In the genomic region with DNA sequence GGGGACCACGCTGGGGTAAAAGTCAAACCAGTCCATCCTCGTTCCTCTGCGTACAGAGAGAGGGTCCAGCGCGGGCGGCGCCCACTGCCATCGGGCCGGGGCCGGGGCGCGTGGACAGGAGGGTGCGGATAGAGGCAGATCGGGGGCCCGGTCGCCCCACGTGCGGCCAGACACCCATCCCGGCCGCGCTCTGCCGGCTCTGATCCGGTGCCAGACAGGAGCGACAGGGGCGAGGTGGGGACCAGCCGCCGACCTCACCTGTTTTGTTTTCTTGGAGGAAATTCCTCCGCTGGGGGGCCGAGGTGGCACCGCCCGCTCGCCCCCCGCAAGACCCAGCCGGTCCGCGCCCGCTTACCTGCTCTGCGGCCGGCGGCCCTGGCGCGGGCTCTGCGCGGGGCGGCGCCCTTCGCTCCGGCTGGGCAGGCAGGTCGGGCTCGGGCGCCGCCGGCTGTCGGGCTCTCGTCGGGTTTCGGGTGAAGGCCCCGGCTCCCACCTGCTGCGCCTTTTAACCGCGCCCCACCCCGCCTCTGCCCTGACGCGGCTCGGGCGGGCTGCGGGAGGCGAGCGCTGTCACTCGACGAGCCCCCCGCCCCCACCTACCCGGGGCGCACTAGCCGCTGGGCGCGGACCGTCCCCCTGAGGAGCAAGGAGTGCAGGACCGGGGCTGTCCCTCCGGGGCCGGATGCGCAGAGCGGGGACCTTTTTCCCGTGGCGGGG, we compare ENCODE assay signal across 8 cellular contexts. TPM values are rescaled to one million over a fixed set of nuclear protein-coding genes. Genes with fewer than 3 reads are reported as not detected.
DNase-seq lines count a peak whose midpoint lies in the region; ATAC-seq and TF ChIP-seq lines count a peak whose summit lies in the region.

TSS of gene GJB6 (minus strand) at position 481 of the 717 bp plus-strand sequence. CDS start 8,839 bp downstream, outside the sequence.

- CTCF ChIA-PET in CD4-positive, alpha-beta T cell (lab: Charles Lee) = no interaction called here

- TF ChIP-seq CTCF in CD4-positive, alpha-beta T cell (IDR thresholded peaks at IDR 0.05) = no peak
- no peak for TF ChIP-seq CTCF in chondrocyte (IDR thresholded peaks at IDR 0.05)
- no peak for TF ChIP-seq CTCF in foreskin fibroblast (IDR thresholded peaks at IDR 0.05; ENCODE audit: low read depth, low read length)
- TF ChIP-seq CTCF in adrenal gland (IDR thresholded peaks at IDR 0.05) = no peak

- H3K4me3 ChIP-seq in NT2/D1 (ENCODE audit: insufficient read length, low read depth) (peak within 1 kb of the TSS; percentile 42), mucosa of rectum (ENCODE audit: low read length in 2 of 2) (peak within 1 kb of the TSS; percentile 22 to 48), aorta (ENCODE audit: low read length in 2 of 2) (no peak within 1 kb of the TSS), foreskin fibroblast (ENCODE audit: low read depth in 1 of 2, low read length in 2 of 2) (no peak within 1 kb of the TSS), adrenal gland (peak within 1 kb of the TSS in 1 of 4 donors; percentile 47)

- no peaks in the 10 kb centered on the region for H3K36me3 Mint-ChIP-seq in CD4-positive, alpha-beta T cell (ENCODE audit: low read depth)
- no peaks in the 10 kb centered on the region for H3K36me3 Mint-ChIP-seq in chondrocyte (ENCODE audit: low read depth)

- peaks cover 5% of the 10 kb centered on the region for H3K27me3 Mint-ChIP-seq in CD4-positive, alpha-beta T cell
- peaks cover 73% of the 10 kb centered on the region for H3K27me3 Mint-ChIP-seq in chondrocyte (ENCODE audit: low read depth)

- no peaks in the 10 kb centered on the region for H3K9me3 ChIP-seq in CD4-positive, alpha-beta T cell (ENCODE audit: control insufficient read depth, low read length)
- no peaks in the 10 kb centered on the region for H3K9me3 ChIP-seq in NT2/D1 (ENCODE audit: insufficient read depth, low read length)
- no peaks in the 10 kb centered on the region for H3K9me3 ChIP-seq in mucosa of rectum (ENCODE audit: control insufficient read depth in 2 of 2, low read length in 2 of 2)
- H3K9me3 ChIP-seq in aorta (ENCODE audit: control insufficient read depth, low read length) = no peaks in the 10 kb centered on the region
- H3K9me3 ChIP-seq in adrenal gland (replicated peaks in 1 of 3) = no peaks in the 10 kb centered on the region

- DNase-seq in CD4-positive, alpha-beta T cell = peak in 7 of 10 experiments; percentile 7 to 41 (median 15)
- peak; percentile 22 for DNase-seq in NT2/D1 (ENCODE audit: low read depth, low spot score)
- no peak for DNase-seq in chondrocyte (ENCODE audit: low spot score)
- DNase-seq in aorta = no peak
- no peak for DNase-seq in foreskin fibroblast
- no peak for DNase-seq in adrenal gland

- no peak within 1 kb of the TSS for H3K27ac ChIP-seq in CD4-positive, alpha-beta T cell (ENCODE audit: low read depth, low read length)
- H3K27ac ChIP-seq in mucosa of rectum (ENCODE audit: low read depth in 2 of 2, low read length in 2 of 2) (no peak within 1 kb of the TSS), aorta (ENCODE audit: low read depth in 1 of 2, low read length in 2 of 2) (no peak within 1 kb of the TSS), adrenal gland (no peak within 1 kb of the TSS)

- H3K36me3 ChIP-seq in NT2/D1 (ENCODE audit: insufficient read depth, insufficient read length, low read length) (no peaks in the 10 kb centered on the region), mucosa of rectum (ENCODE audit: control insufficient read depth in 2 of 2, insufficient read depth in 2 of 2, low read length in 2 of 2) (no peaks in the 10 kb centered on the region), aorta (ENCODE audit: control insufficient read depth in 1 of 2, insufficient read depth in 2 of 2, low read length in 1 of 2) (no peaks in the 10 kb centered on the region), adrenal gland (replicated peaks in 1 of 2) (no peaks in the 10 kb centered on the region)

- no peak for TF ChIP-seq POLR2A in adrenal gland (IDR thresholded peaks at IDR 0.05)

- peak; percentile 70 for ATAC-seq in CD4-positive, alpha-beta T cell (ENCODE audit: poor library complexity)
- ATAC-seq in aorta (ENCODE audit: low FRiP score) (peak; percentile 12), HG02798 (IDR thresholded peaks at IDR 0.05; ENCODE audit: poor library complexity, unreplicated experiment) (no peak)

- peak within 1 kb of the TSS; percentile 88 for H3K27ac Mint-ChIP-seq in CD4-positive, alpha-beta T cell
- H3K27ac Mint-ChIP-seq in chondrocyte (ENCODE audit: unreplicated experiment) = no peak within 1 kb of the TSS

- H3K4me3 Mint-ChIP-seq in CD4-positive, alpha-beta T cell = peak within 1 kb of the TSS; percentile 95
- peak within 1 kb of the TSS; percentile 22 for H3K4me3 Mint-ChIP-seq in chondrocyte (ENCODE audit: unreplicated experiment)

- peaks cover 10% of the 10 kb centered on the region for H3K4me1 Mint-ChIP-seq in CD4-positive, alpha-beta T cell (ENCODE audit: low read depth)
- H3K4me1 Mint-ChIP-seq in chondrocyte (ENCODE audit: low read depth) = peaks cover 5% of the 10 kb centered on the region

- intact Hi-C loops in CD4-positive, alpha-beta T cell (cut with DNase I, micrococcal nuclease) = no loop called here
- intact Hi-C loops in aorta (cut with DNase I) (no loop called here), adrenal gland (cut with DNase I) (no loop called here)

- H3K27me3 ChIP-seq in CD4-positive, alpha-beta T cell (ENCODE audit: control insufficient read depth, insufficient read depth, low read length) = peaks cover 11% of the 10 kb centered on the region
- H3K27me3 ChIP-seq in NT2/D1 (ENCODE audit: insufficient read depth, insufficient read length) = peaks cover 52% of the 10 kb centered on the region
- peaks cover 17 to 20% of the 10 kb centered on the region in 2 donors for H3K27me3 ChIP-seq in mucosa of rectum (ENCODE audit: control insufficient read depth in 2 of 2, insufficient read depth in 2 of 2, low read length in 2 of 2)
- peaks cover 0 to 5% of the 10 kb centered on the region in 2 donors for H3K27me3 ChIP-seq in aorta (ENCODE audit: control insufficient read depth in 1 of 2, insufficient read depth in 2 of 2, low read length in 1 of 2)
- peaks cover 21% of the 10 kb centered on the region for H3K27me3 ChIP-seq in adrenal gland

- no peaks in the 10 kb centered on the region for H3K9me3 Mint-ChIP-seq in CD4-positive, alpha-beta T cell
- H3K9me3 Mint-ChIP-seq in chondrocyte (ENCODE audit: low read depth) = no peaks in the 10 kb centered on the region

- POLR2A ChIA-PET in CD4-positive, alpha-beta T cell (lab: Charles Lee) = interaction anchor here (3.6 kb wide), 1 partner anchor 245 kb away, joined by 21 read pairs; no protein-coding TSS in a partner anchor

- WGBS in aorta, 2 donors = 1% methylated on average over 72 to 85 of the region's 85 CpGs
- 2 to 5% (median 2%) methylated on average over 7 to 85 of the region's 85 CpGs; no CpG with 5 or more reads in 1 of the 4 donors for WGBS in adrenal gland, 4 donors

- H3K4me1 ChIP-seq in NT2/D1 (ENCODE audit: insufficient read depth, insufficient read length) (no peaks in the 10 kb centered on the region), mucosa of rectum (ENCODE audit: control insufficient read depth in 2 of 2, insufficient read depth in 2 of 2, low read length in 2 of 2) (peaks cover 0 to 3% of the 10 kb centered on the region in 2 donors), aorta (ENCODE audit: control insufficient read depth in 1 of 2, insufficient read depth in 2 of 2, low read length in 2 of 2) (no peaks in the 10 kb centered on the region), adrenal gland (replicated peaks in 1 of 2) (peaks cover 0 to 7% of the 10 kb centered on the region in 2 donors)

- H3K9ac ChIP-seq in NT2/D1 (ENCODE audit: insufficient read length, low read depth) = peak within 1 kb of the TSS; percentile 57
- no peak within 1 kb of the TSS for H3K9ac ChIP-seq in mucosa of rectum (ENCODE audit: low read depth in 1 of 2, low read length in 2 of 2)

RNA-seq across cellular contexts. Expression of gene GJB6, which starts in this region (rescaled TPM):
- 10 to 100 TPM; 19.8 to 26.0 TPM for total RNA-seq in CD4-positive, alpha-beta T cell
- total RNA-seq in chondrocyte = not detected in 3 replicates
- not detected for total RNA-seq in aorta
- polyA plus RNA-seq in aorta = under 1 TPM in 1 of 2 donors, not detected in 1; 0.25 TPM
- 1 to 10 TPM in 1 of 8 donors, not detected in 7; 2.3 TPM for total RNA-seq in adrenal gland
- under 1 TPM in 2 of 3 donors, not detected in 1; 0.16 to 0.17 TPM for polyA plus RNA-seq in adrenal gland

Comparison
In these comparisons a context has a peak if more than half of its experiments do, and no peak if none do; other contexts are left out.
1. RNA of gene GJB6 (total RNA-seq): 19.8 to 26.0 TPM in CD4-positive, alpha-beta T cell; not detected in chondrocyte, not detected in aorta and 2.3 TPM in adrenal gland; every median in the first group is over 4 times any median in the second.
2. Peak in ATAC-seq in aorta; RNA of the gene not detected or under 1 TPM.
3. DNase-seq: peak in CD4-positive, alpha-beta T cell (7 of 10) and NT2/D1 (single experiment); none in chondrocyte (single experiment), aorta (0 of 2), foreskin fibroblast (0 of 2) and adrenal gland (0 of 7).
4. H3K4me3 ChIP-seq: peak in NT2/D1 (single experiment) and mucosa of rectum (2 of 2); none in aorta (0 of 2) and foreskin fibroblast (0 of 2).